Comparison of ENCODE assay signal across 2 cellular contexts in the genomic region with DNA sequence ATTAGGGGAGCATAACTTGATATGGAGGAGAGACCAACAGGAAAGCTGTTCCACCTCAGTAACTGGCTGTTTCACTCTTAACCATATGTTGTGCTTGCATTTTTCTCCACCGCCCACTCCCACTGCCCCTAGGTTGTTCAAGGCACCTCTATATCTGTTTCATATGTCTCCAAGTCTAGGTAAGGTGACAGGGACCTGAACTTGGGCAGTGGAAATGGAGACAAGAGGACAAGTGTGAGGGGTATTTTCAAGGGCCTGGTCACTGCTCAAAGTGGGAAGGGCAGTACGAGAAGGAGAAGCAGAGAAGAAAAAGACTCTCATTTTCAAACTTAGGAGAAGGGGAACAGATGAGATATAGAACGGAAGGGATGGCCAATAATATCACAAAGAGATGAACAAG.
TF ChIP-seq lines count a peak whose summit lies in the region.

No MANE protein-coding gene starts in this region.

TF ChIP-seq in SK-N-SH, 30 proteins besides CTCF, POLR2A, EP300 and RAD21 (continued from another document):
- TF ChIP-seq, protein P1, sequence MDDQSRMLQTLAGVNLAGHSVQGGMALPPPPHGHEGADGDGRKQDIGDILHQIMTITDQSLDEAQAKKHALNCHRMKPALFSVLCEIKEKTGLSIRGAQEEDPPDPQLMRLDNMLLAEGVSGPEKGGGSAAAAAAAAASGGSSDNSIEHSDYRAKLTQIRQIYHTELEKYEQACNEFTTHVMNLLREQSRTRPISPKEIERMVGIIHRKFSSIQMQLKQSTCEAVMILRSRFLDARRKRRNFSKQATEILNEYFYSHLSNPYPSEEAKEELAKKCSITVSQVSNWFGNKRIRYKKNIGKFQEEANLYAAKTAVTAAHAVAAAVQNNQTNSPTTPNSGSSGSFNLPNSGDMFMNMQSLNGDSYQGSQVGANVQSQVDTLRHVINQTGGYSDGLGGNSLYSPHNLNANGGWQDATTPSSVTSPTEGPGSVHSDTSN (IDR thresholded peaks at IDR 0.05), result no peak
- TF ChIP-seq YY1 (IDR thresholded peaks at IDR 0.05; ENCODE audit: low read depth) (no peak), RCOR1 (IDR thresholded peaks at IDR 0.05; ENCODE audit: low read length) (no peak), POLR2AphosphoS5 (IDR thresholded peaks at IDR 0.05; ENCODE audit: low read depth, low read length) (no peak), GABPA (IDR thresholded peaks at IDR 0.05; ENCODE audit: low read depth) (no peak), FOSL2 (IDR thresholded peaks at IDR 0.05; ENCODE audit: borderline replicate concordance, low read depth) (no peak), NFIC (IDR thresholded peaks at IDR 0.05; ENCODE audit: borderline replicate concordance) (no peak)

TF ChIP-seq in SK-N-SH treated with all-trans-retinoic acid at 6 μM for 48 hours, 23 proteins besides CTCF, POLR2A, EP300 and RAD21 (continued from another document):
- TF ChIP-seq, protein P2, sequence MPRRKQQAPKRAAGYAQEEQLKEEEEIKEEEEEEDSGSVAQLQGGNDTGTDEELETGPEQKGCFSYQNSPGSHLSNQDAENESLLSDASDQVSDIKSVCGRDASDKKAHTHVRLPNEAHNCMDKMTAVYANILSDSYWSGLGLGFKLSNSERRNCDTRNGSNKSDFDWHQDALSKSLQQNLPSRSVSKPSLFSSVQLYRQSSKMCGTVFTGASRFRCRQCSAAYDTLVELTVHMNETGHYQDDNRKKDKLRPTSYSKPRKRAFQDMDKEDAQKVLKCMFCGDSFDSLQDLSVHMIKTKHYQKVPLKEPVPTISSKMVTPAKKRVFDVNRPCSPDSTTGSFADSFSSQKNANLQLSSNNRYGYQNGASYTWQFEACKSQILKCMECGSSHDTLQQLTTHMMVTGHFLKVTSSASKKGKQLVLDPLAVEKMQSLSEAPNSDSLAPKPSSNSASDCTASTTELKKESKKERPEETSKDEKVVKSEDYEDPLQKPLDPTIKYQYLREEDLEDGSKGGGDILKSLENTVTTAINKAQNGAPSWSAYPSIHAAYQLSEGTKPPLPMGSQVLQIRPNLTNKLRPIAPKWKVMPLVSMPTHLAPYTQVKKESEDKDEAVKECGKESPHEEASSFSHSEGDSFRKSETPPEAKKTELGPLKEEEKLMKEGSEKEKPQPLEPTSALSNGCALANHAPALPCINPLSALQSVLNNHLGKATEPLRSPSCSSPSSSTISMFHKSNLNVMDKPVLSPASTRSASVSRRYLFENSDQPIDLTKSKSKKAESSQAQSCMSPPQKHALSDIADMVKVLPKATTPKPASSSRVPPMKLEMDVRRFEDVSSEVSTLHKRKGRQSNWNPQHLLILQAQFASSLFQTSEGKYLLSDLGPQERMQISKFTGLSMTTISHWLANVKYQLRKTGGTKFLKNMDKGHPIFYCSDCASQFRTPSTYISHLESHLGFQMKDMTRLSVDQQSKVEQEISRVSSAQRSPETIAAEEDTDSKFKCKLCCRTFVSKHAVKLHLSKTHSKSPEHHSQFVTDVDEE (CRISPR knock-in tag; IDR thresholded peaks at IDR 0.05), result no peak
- TF ChIP-seq, protein P3, sequence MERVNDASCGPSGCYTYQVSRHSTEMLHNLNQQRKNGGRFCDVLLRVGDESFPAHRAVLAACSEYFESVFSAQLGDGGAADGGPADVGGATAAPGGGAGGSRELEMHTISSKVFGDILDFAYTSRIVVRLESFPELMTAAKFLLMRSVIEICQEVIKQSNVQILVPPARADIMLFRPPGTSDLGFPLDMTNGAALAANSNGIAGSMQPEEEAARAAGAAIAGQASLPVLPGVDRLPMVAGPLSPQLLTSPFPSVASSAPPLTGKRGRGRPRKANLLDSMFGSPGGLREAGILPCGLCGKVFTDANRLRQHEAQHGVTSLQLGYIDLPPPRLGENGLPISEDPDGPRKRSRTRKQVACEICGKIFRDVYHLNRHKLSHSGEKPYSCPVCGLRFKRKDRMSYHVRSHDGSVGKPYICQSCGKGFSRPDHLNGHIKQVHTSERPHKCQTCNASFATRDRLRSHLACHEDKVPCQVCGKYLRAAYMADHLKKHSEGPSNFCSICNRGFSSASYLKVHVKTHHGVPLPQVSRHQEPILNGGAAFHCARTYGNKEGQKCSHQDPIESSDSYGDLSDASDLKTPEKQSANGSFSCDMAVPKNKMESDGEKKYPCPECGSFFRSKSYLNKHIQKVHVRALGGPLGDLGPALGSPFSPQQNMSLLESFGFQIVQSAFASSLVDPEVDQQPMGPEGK (CRISPR knock-in tag; IDR thresholded peaks at IDR 0.05; ENCODE audit: borderline replicate concordance), result no peak
- TF ChIP-seq TOX (CRISPR knock-in tag; IDR thresholded peaks at IDR 0.05; ENCODE audit: borderline replicate concordance) (no peak), ZNF70 (CRISPR knock-in tag; IDR thresholded peaks at IDR 0.05) (no peak), GLIS3 (CRISPR knock-in tag; IDR thresholded peaks at IDR 0.05) (no peak), ZFP30 (CRISPR knock-in tag; IDR thresholded peaks at IDR 0.05) (no peak), OSR1 (CRISPR knock-in tag; IDR thresholded peaks at IDR 0.05) (no peak), ZFP3 (CRISPR knock-in tag; IDR thresholded peaks at IDR 0.05) (no peak), PPARA (CRISPR knock-in tag; IDR thresholded peaks at IDR 0.05; ENCODE audit: borderline replicate concordance) (no peak)
- TF ChIP-seq, protein P4, sequence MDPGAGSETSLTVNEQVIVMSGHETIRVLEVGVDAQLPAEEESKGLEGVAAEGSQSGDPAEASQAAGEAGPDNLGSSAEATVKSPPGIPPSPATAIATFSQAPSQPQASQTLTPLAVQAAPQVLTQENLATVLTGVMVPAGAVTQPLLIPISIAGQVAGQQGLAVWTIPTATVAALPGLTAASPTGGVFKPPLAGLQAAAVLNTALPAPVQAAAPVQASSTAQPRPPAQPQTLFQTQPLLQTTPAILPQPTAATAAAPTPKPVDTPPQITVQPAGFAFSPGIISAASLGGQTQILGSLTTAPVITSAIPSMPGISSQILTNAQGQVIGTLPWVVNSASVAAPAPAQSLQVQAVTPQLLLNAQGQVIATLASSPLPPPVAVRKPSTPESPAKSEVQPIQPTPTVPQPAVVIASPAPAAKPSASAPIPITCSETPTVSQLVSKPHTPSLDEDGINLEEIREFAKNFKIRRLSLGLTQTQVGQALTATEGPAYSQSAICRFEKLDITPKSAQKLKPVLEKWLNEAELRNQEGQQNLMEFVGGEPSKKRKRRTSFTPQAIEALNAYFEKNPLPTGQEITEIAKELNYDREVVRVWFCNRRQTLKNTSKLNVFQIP (CRISPR knock-in tag; IDR thresholded peaks at IDR 0.05; ENCODE audit: borderline replicate concordance, low read depth), result no peak
